ENCODE assay signal across 8 cellular contexts in genomic region chr9:78235771-78236510, GRCh38. TPM values are rescaled to one million over a fixed set of nuclear protein-coding genes. Genes with fewer than 3 reads are reported as not detected.
DNase-seq lines count a peak whose midpoint lies in the region; ATAC-seq and TF ChIP-seq lines count a peak whose summit lies in the region.

Gene CEP78 (plus strand): TSS chr9:78236075. CDS start chr9:78236351, 276 bp downstream.

- no peaks in the 10 kb centered on the region for H3K27me3 ChIP-seq in heart right ventricle
- no peaks in the 10 kb centered on the region for H3K27me3 ChIP-seq in upper lobe of left lung

- ATAC-seq in HG02798 (IDR thresholded peaks at IDR 0.05; ENCODE audit: poor library complexity, unreplicated experiment) (peak; percentile 99), heart right ventricle (peak; percentile 98 to 100 (median 100)), upper lobe of left lung (ENCODE audit: low FRiP score in 2 of 2) (peak; percentile 96 to 99)

- peak in 2 of 4 donors; percentile 21 to 79 for TF ChIP-seq POLR2A in upper lobe of left lung (IDR thresholded peaks at IDR 0.05)

- intact Hi-C loops in T-helper 1 cell treated with Interleukin-12 subunit alpha and Interleukin-12 subunit beta and Interleukin-4 antibody, amounts not matched to agents 30 ng/mL and 1 ng/mL, for 36 hours (cut with micrococcal nuclease) = loop anchor here (1.0 to 10.0 kb wide), 14 partner anchors 25 to 1841 kb away; partner anchors contain the start of genes GCNT1, PSAT1, RFK and TLE4
- intact Hi-C loops in heart right ventricle (cut with DNase I) (no loop called here), posterior cingulate gyrus (cut with DNase I) (no loop called here)

- H3K9me3 ChIP-seq in heart right ventricle (no peaks in the 10 kb centered on the region), upper lobe of left lung (no peaks in the 10 kb centered on the region)

- H3K27ac ChIP-seq in heart right ventricle (peak within 1 kb of the TSS in 9 of 10 donors; percentile 51 to 85 (median 75)), upper lobe of left lung (peak within 1 kb of the TSS; percentile 75 to 89 (median 83))

- TF ChIP-seq CTCF in GM13976 (IDR thresholded peaks at IDR 0.05; ENCODE audit: borderline replicate concordance, control extremely low read depth, extremely low read depth, insufficient read depth, missing control alignments) (no peak), heart right ventricle (IDR thresholded peaks at IDR 0.05) (no peak), upper lobe of left lung (IDR thresholded peaks at IDR 0.05) (no peak)

- peaks cover 0 to 13% (median 0%) of the 10 kb centered on the region in 9 donors for H3K36me3 ChIP-seq in heart right ventricle
- H3K36me3 ChIP-seq in upper lobe of left lung = no peaks in the 10 kb centered on the region

- in situ Hi-C loops in GM13976 (cut with MboI; ENCODE audit: low sequenced_read_pairs, unreplicated experiment) = no loop called here

- DNase-seq in GM13976 (ENCODE audit: low spot score) (peak; percentile 96), NCI-H1417 treated with DMSO at 0.1 percent for 48 hours (lab: John Stamatoyannopoulos, UW) (peak; percentile 48), amniotic epithelial cell (ENCODE audit: low read depth) (peak; percentile 92), heart right ventricle (peak; percentile 89 to 91), posterior cingulate gyrus (peak; percentile 75 to 98 (median 90)), upper lobe of left lung (peak; percentile 95 to 98)

- H3K4me1 ChIP-seq in heart right ventricle = peaks cover 0 to 20% (median 6%) of the 10 kb centered on the region in 9 donors
- H3K4me1 ChIP-seq in upper lobe of left lung = peaks cover 4 to 24% (median 10%) of the 10 kb centered on the region in 4 donors

- TF ChIP-seq EP300 in upper lobe of left lung (IDR thresholded peaks at IDR 0.05) = no peak

- 0% methylated on average over 81 to 86 of the region's 86 CpGs for WGBS in heart right ventricle, 2 donors
- 1 to 7% methylated on average over 3 to 52 of the region's 86 CpGs for WGBS in upper lobe of left lung, 2 donors

- peak within 1 kb of the TSS; percentile 67 to 88 (median 82) for H3K4me3 ChIP-seq in heart right ventricle
- peak within 1 kb of the TSS; percentile 71 to 96 (median 83) for H3K4me3 ChIP-seq in upper lobe of left lung

RNA-seq across cellular contexts. Expression of gene CEP78, which starts in this region (rescaled TPM):
- 30.6 and 34.6 TPM in 2 replicates for total RNA-seq in T-helper 1 cell treated with Interleukin-12 subunit alpha and Interleukin-12 subunit beta and Interleukin-4 antibody, amounts not matched to agents 30 ng/mL and 1 ng/mL, for 36 hours
- total RNA-seq in heart right ventricle (1 to 10 TPM; 2.6 to 5.7 (median 3.2) TPM), upper lobe of left lung (10 to 100 TPM in 4 of 6 donors, 1 to 10 TPM in 2; 7.3 to 26.4 (median 11.9) TPM)
- polyA plus RNA-seq in heart right ventricle = 1 to 10 TPM; 1.7 to 3.5 TPM

Comparison
In these comparisons a context has a peak if more than half of its experiments do, and no peak if none do; other contexts are left out.
1. Peak in every context shown above with its lines: DNase-seq, ATAC-seq, H3K4me3 ChIP-seq and H3K27ac ChIP-seq.